In genomic region chr9:116452227-116452626, GRCh38 we compare ENCODE assay signal across 8 cellular contexts.
"Had no signal": no experiment of that assay in that cellular context is flagged by ENCODE, and none has a peak within 500 bp of the region (broad histone marks: within the 10 kb centered on the region; RNA-seq: fewer than 3 reads in every experiment).

No MANE protein-coding gene starts in this region.

- H3K4me2 ChIP-seq: KMS-11 had no signal

- ATAC-seq: HepG2 had no signal

- H3K27me3 Mint-ChIP-seq: IgD-negative memory B cell had no signal

- H3K4me1 Mint-ChIP-seq: IgD-negative memory B cell had no signal

- DNase-seq: IMR-90, KBM-7, KG1 had no signal

- H3K9ac ChIP-seq: KMS-11 had no signal

- H3K27ac ChIP-seq: HL-60, KMS-11 had no signal

- H3K4me3 Mint-ChIP-seq: IgD-negative memory B cell had no signal

- FAIRE-seq: HepG2, HTR-8/SVneo had no signal

- H3K27ac Mint-ChIP-seq: IgD-negative memory B cell had no signal
